In genomic region chr7:37011151-37011890, GRCh38 we compare ENCODE assay signal across 15 cellular contexts.
DNase-seq lines count a peak whose midpoint lies in the region; ATAC-seq and TF ChIP-seq lines count a peak whose summit lies in the region.
"Had no signal": no experiment of that assay in that cellular context is flagged by ENCODE, and none has a peak within 500 bp of the region (broad histone marks: within the 10 kb centered on the region; RNA-seq: fewer than 3 reads in every experiment).

No MANE protein-coding gene starts in this region.

- H4K8ac ChIP-seq in neuronal stem cell (ENCODE audit: low read depth, low read length): no peak overlapping the region

- H3K4me2 ChIP-seq in neuronal stem cell (ENCODE audit: insufficient read depth, low read length, poor library complexity, severe bottlenecking): no peak overlapping the region
- H3K4me2 ChIP-seq: GM23338 had no signal

- H3K36me3 ChIP-seq in neuronal stem cell (replicated peaks in 1 of 2; ENCODE audit: control insufficient read depth in 2 of 2, insufficient read depth in 2 of 2, low read length in 2 of 2): no peaks in the 10 kb centered on the region
- no peaks in the 10 kb centered on the region for H3K36me3 ChIP-seq in prostate gland
- H3K36me3 ChIP-seq: BE2C had no signal

- TF ChIP-seq CTCF in prostate gland (IDR thresholded peaks at IDR 0.05): no peak

- no peak overlapping the region for H3K9ac ChIP-seq in neuronal stem cell (ENCODE audit: low read depth, low read length, poor library complexity)

- H3K27me3 ChIP-seq in neuronal stem cell (ENCODE audit: control insufficient read depth in 3 of 3, insufficient read depth in 3 of 3, low read depth in 1 of 3, low read length in 3 of 3) (no peaks in the 10 kb centered on the region), prostate gland (replicated peaks; ENCODE audit: insufficient read depth) (no peaks in the 10 kb centered on the region)
- H3K27me3 ChIP-seq: BE2C had no signal

- no peak overlapping the region for H2BK12ac ChIP-seq in neuronal stem cell (ENCODE audit: low read length)

- intact Hi-C loops in prostate gland (cut with DNase I): no loop called here

- no peak overlapping the region for H2BK5ac ChIP-seq in neuronal stem cell (ENCODE audit: low read length)

- no peak overlapping the region for H3K27ac ChIP-seq in neuronal stem cell (replicated peaks; ENCODE audit: low read length)
- H3K27ac ChIP-seq in prostate gland: no peak overlapping the region

- no peak overlapping the region for H3K23ac ChIP-seq in neuronal stem cell (ENCODE audit: low read depth, low read length, poor library complexity)

- peaks cover 2% of the 10 kb centered on the region for H3K4me1 Mint-ChIP-seq in stimulated activated naive CD8-positive, alpha-beta T cell treated with anti-CD3 and anti-CD28 coated beads, Interleukin-15, amount 100 ng/mL, for 72 hours
- H3K4me1 Mint-ChIP-seq in central memory CD8-positive, alpha-beta T cell: peaks cover 18% of the 10 kb centered on the region

- no peaks in the 10 kb centered on the region for H3K9me3 ChIP-seq in neuronal stem cell (replicated peaks in 1 of 2; ENCODE audit: control insufficient read depth in 2 of 2, insufficient read depth in 1 of 2, low read depth in 1 of 2, low read length in 2 of 2)
- no peaks in the 10 kb centered on the region for H3K9me3 ChIP-seq in prostate gland
- H3K9me3 ChIP-seq: BE2C, Caco-2 had no signal

- no peak overlapping the region for H3K14ac ChIP-seq in neuronal stem cell (ENCODE audit: low read length)

- no peak overlapping the region for H2AK5ac ChIP-seq in neuronal stem cell (ENCODE audit: low read depth, low read length)

- DNase-seq in stimulated activated naive CD8-positive, alpha-beta T cell treated with anti-CD3 and anti-CD28 coated beads, Interleukin-15, amount 100 ng/mL, for 72 hours: no peak
- DNase-seq in stimulated activated naive CD8-positive, alpha-beta T cell treated with anti-CD3 and anti-CD28 coated beads, Interleukin-15, Interleukin-2, amounts not matched to agents 100 U/mL and 50 U/mL, for 24 hours: no peak
- no peak for DNase-seq in central memory CD8-positive, alpha-beta T cell (ENCODE audit: low spot score in 2 of 2)
- DNase-seq in neuronal stem cell (ENCODE audit: low spot score): no peak
- no peak for DNase-seq in prostate gland (ENCODE audit: low spot score)
- DNase-seq in NK-92 treated with Interleukin-12 subunit alpha and Interleukin-12 subunit beta, amount 100 ng/mL, for 24 hours (lab: John Stamatoyannopoulos, UW): no peak
- DNase-seq: BE2C; C1 segment of cervical spinal cord; Caco-2; CD4-positive, alpha-beta T cell; DMS153; DMS79; GDM1; HCEC 1CT had no signal

- peaks cover 8 to 19% of the 10 kb centered on the region in 2 donors for H3K4me1 ChIP-seq in neuronal stem cell (ENCODE audit: control insufficient read depth in 2 of 2, insufficient read depth in 1 of 2, low read depth in 1 of 2, low read length in 2 of 2)
- H3K4me1 ChIP-seq in prostate gland (replicated peaks): no peaks in the 10 kb centered on the region
- H3K4me1 ChIP-seq: BE2C, Caco-2 had no signal

- no peak overlapping the region for H3K4me3 Mint-ChIP-seq in stimulated activated naive CD8-positive, alpha-beta T cell treated with anti-CD3 and anti-CD28 coated beads, Interleukin-15, amount 100 ng/mL, for 72 hours
- H3K4me3 Mint-ChIP-seq in central memory CD8-positive, alpha-beta T cell: no peak overlapping the region
- H3K4me3 Mint-ChIP-seq: CD4-positive, alpha-beta T cell; GM23338 had no signal

- H3K9me3 Mint-ChIP-seq in stimulated activated naive CD8-positive, alpha-beta T cell treated with anti-CD3 and anti-CD28 coated beads, Interleukin-15, amount 100 ng/mL, for 72 hours: no peaks in the 10 kb centered on the region
- H3K9me3 Mint-ChIP-seq in central memory CD8-positive, alpha-beta T cell: no peaks in the 10 kb centered on the region
- H3K9me3 Mint-ChIP-seq: CD4-positive, alpha-beta T cell; GM23338 had no signal

- H3K27me3 Mint-ChIP-seq in stimulated activated naive CD8-positive, alpha-beta T cell treated with anti-CD3 and anti-CD28 coated beads, Interleukin-15, amount 100 ng/mL, for 72 hours: no peaks in the 10 kb centered on the region
- H3K27me3 Mint-ChIP-seq in central memory CD8-positive, alpha-beta T cell: no peaks in the 10 kb centered on the region
- H3K27me3 Mint-ChIP-seq: CD4-positive, alpha-beta T cell had no signal

- H2AFZ ChIP-seq in neuronal stem cell (ENCODE audit: low read length): no peak overlapping the region
- H2AFZ ChIP-seq: GM23338 had no signal

- H4K91ac ChIP-seq in neuronal stem cell (ENCODE audit: low read depth, low read length, poor library complexity): no peak overlapping the region

- ATAC-seq in stimulated activated naive CD8-positive, alpha-beta T cell treated with anti-CD3 and anti-CD28 coated beads, Interleukin-15, amount 100 ng/mL, for 72 hours: no peak
- no peak for ATAC-seq in stimulated activated naive CD8-positive, alpha-beta T cell treated with anti-CD3 and anti-CD28 coated beads, Interleukin-15, Interleukin-2, amounts not matched to agents 100 U/mL and 50 U/mL, for 24 hours
- no peak for ATAC-seq in central memory CD8-positive, alpha-beta T cell (replicated peaks; ENCODE audit: extremely low read depth, poor library complexity, severe bottlenecking)
- ATAC-seq: GM23338 had no signal

- H2BK120ac ChIP-seq in neuronal stem cell (ENCODE audit: low read depth, low read length): no peak overlapping the region

- H3K4me3 ChIP-seq in neuronal stem cell (ENCODE audit: low read length in 2 of 2) (no peak overlapping the region), prostate gland (no peak overlapping the region)
- H3K4me3 ChIP-seq: GM23338 had no signal

- no peak overlapping the region for H3K4ac ChIP-seq in neuronal stem cell (ENCODE audit: low read length)

- peak overlapping the region; percentile 58 for H3K18ac ChIP-seq in neuronal stem cell (ENCODE audit: low read length)

- H3K27ac Mint-ChIP-seq in stimulated activated naive CD8-positive, alpha-beta T cell treated with anti-CD3 and anti-CD28 coated beads, Interleukin-15, amount 100 ng/mL, for 72 hours: peak overlapping the region; percentile 14 to 48
- H3K27ac Mint-ChIP-seq in central memory CD8-positive, alpha-beta T cell (ENCODE audit: low read depth): peak overlapping the region; percentile 39
- H3K27ac Mint-ChIP-seq: CD4-positive, alpha-beta T cell; GM23338 had no signal

- TF ChIP-seq POLR2A in prostate gland (IDR thresholded peaks at IDR 0.05): no peak

- H3K79me1 ChIP-seq in neuronal stem cell (ENCODE audit: low read depth, low read length): no peaks in the 10 kb centered on the region

- no CpG with 5 or more reads among the region's 3 CpGs for WGBS in neuronal stem cell (ENCODE audit: extremely low coverage in 2 of 2, insufficient read length in 2 of 2, insufficient replicate concordance in 1 of 2), 2 donors
- WGBS in prostate gland: 92% methylated on average over 3 of the region's 3 CpGs

- no peak overlapping the region for H2BK15ac ChIP-seq in neuronal stem cell (ENCODE audit: low read length)

- peaks cover 16% of the 10 kb centered on the region for H3K36me3 Mint-ChIP-seq in central memory CD8-positive, alpha-beta T cell (ENCODE audit: insufficient read depth)
